In the genomic region with DNA sequence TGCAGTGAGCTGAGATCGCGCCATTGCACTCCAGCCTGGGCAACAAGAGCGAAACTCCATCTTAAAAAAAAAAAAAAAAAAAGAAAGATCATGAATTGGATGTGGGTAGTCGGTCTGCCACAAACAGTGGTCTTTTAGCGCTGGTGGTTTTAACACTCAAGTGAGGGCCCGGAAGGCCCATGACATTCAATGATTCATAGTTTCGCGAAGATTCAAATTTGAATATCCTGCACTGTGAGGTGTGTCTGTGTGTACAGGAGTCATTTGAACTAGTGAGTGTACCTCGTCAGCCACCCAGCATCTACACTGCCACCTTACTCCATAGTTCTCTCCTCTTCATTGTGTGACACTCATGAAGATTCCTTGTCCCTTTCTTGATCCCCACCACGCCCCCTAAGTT, we compare ENCODE assay signal across 17 cellular contexts.
A peak's percentile ranks its signal among the peaks of the same experiment; 100 is the strongest.
DNase-seq lines count a peak whose midpoint lies in the region; ATAC-seq and TF ChIP-seq lines count a peak whose summit lies in the region.
"Had no signal": no experiment of that assay in that cellular context is flagged by ENCODE, and none has a peak within 500 bp of the region (broad histone marks: within the 10 kb centered on the region; RNA-seq: fewer than 3 reads in every experiment).

No MANE protein-coding gene starts in this region.

- peaks cover 9% of the 10 kb centered on the region for H3K4me1 Mint-ChIP-seq in activated T-cell treated with anti-CD3 and anti-CD28 coated beads, Interleukin-2, amount 50 U/mL, for 24 hours (ENCODE audit: low read depth)
- peaks cover 3% of the 10 kb centered on the region for H3K4me1 Mint-ChIP-seq in T-helper 2 cell treated with Interferon-gamma antibody and Interleukin-4, amounts not matched to agents 5 μg/mL and 100 μg/mL, for 36 hours (ENCODE audit: low read depth)
- peaks cover 16 to 18% of the 10 kb centered on the region in 2 donors for H3K4me1 Mint-ChIP-seq in effector memory CD8-positive, alpha-beta T cell (ENCODE audit: low read depth in 2 of 2)

- ATAC-seq in effector memory CD8-positive, alpha-beta T cell (replicated peaks): peak; percentile 100
- ATAC-seq in GM18498 (IDR thresholded peaks at IDR 0.05; ENCODE audit: unreplicated experiment): no peak
- ATAC-seq: Panc1 had no signal

- H3K36me3 Mint-ChIP-seq in activated T-cell treated with anti-CD3 and anti-CD28 coated beads, Interleukin-2, amount 50 U/mL, for 24 hours (ENCODE audit: low read depth): no peaks in the 10 kb centered on the region
- H3K36me3 Mint-ChIP-seq in T-helper 2 cell treated with Interferon-gamma antibody and Interleukin-4, amounts not matched to agents 5 μg/mL and 100 μg/mL, for 36 hours (ENCODE audit: low read depth): no peaks in the 10 kb centered on the region
- H3K36me3 Mint-ChIP-seq in effector memory CD8-positive, alpha-beta T cell (ENCODE audit: insufficient read depth): peaks cover 13% of the 10 kb centered on the region

- peaks cover 32% of the 10 kb centered on the region for H3K27me3 Mint-ChIP-seq in activated T-cell treated with anti-CD3 and anti-CD28 coated beads, Interleukin-2, amount 50 U/mL, for 24 hours
- H3K27me3 Mint-ChIP-seq in T-helper 2 cell treated with Interferon-gamma antibody and Interleukin-4, amounts not matched to agents 5 μg/mL and 100 μg/mL, for 36 hours (ENCODE audit: low read depth): peaks cover 29% of the 10 kb centered on the region
- peaks cover 67 to 70% of the 10 kb centered on the region in 2 donors for H3K27me3 Mint-ChIP-seq in effector memory CD8-positive, alpha-beta T cell

- POLR2A ChIA-PET in HEK293T (lab: Yijun Ruan, JAX): no interaction called here

- peak; percentile 14 for DNase-seq in activated T-cell treated with anti-CD3 and anti-CD28 coated beads for 24 hours (ENCODE audit: low read depth)
- no peak for DNase-seq in activated T-cell treated with anti-CD3 and anti-CD28 coated beads, Interleukin-2, amount 50 U/mL, for 24 hours
- peak; percentile 6 for DNase-seq in T-helper 2 cell treated with Interferon-gamma antibody and Interleukin-4, amounts not matched to agents 5 μg/mL and 100 μg/mL, for 36 hours (ENCODE audit: low spot score)
- DNase-seq in effector memory CD8-positive, alpha-beta T cell: peak; percentile 50 to 63 (median 51)
- peak; percentile 2 for DNase-seq in stimulated activated CD8-positive, alpha-beta memory T cell treated with anti-CD3 and anti-CD28 coated beads, Interleukin-7, amount 100 ng/mL, for 24 hours (ENCODE audit: low read depth)
- DNase-seq in HEK293T (ENCODE audit: extremely low spot score): no peak
- no peak for DNase-seq in NCI-H2227 (lab: John Stamatoyannopoulos, UW; ENCODE audit: unreplicated experiment)
- DNase-seq: activated CD4-positive, CD25-positive, alpha-beta regulatory T cell treated with anti-CD3 and anti-CD28 coated beads, Interleukin-2, amount 50 U/mL, for 72 hours; endodermal cell; H7; head of caudate nucleus; IMR-90; MG63; NCI-H774; occipital lobe had no signal

- H3K27ac Mint-ChIP-seq in activated T-cell treated with anti-CD3 and anti-CD28 coated beads, Interleukin-2, amount 50 U/mL, for 24 hours: no peak overlapping the region
- no peak overlapping the region for H3K27ac Mint-ChIP-seq in T-helper 2 cell treated with Interferon-gamma antibody and Interleukin-4, amounts not matched to agents 5 μg/mL and 100 μg/mL, for 36 hours
- H3K27ac Mint-ChIP-seq in effector memory CD8-positive, alpha-beta T cell: peak overlapping the region; percentile 59 to 66
- H3K27ac Mint-ChIP-seq: endodermal cell had no signal

- H3K4me3 Mint-ChIP-seq in activated T-cell treated with anti-CD3 and anti-CD28 coated beads, Interleukin-2, amount 50 U/mL, for 24 hours: no peak overlapping the region
- no peak overlapping the region for H3K4me3 Mint-ChIP-seq in T-helper 2 cell treated with Interferon-gamma antibody and Interleukin-4, amounts not matched to agents 5 μg/mL and 100 μg/mL, for 36 hours
- H3K4me3 Mint-ChIP-seq in effector memory CD8-positive, alpha-beta T cell: peak overlapping the region; percentile 15 to 52
- H3K4me3 Mint-ChIP-seq: endodermal cell had no signal

- no peaks in the 10 kb centered on the region for H3K9me3 Mint-ChIP-seq in activated T-cell treated with anti-CD3 and anti-CD28 coated beads, Interleukin-2, amount 50 U/mL, for 24 hours
- H3K9me3 Mint-ChIP-seq in T-helper 2 cell treated with Interferon-gamma antibody and Interleukin-4, amounts not matched to agents 5 μg/mL and 100 μg/mL, for 36 hours: no peaks in the 10 kb centered on the region
- no peaks in the 10 kb centered on the region for H3K9me3 Mint-ChIP-seq in effector memory CD8-positive, alpha-beta T cell
- H3K9me3 Mint-ChIP-seq: endodermal cell had no signal

- CTCF ChIA-PET in HEK293T (lab: Yijun Ruan, JAX): no interaction called here

TF ChIP-seq in HEK293T, 16 proteins besides CTCF, POLR2A, EP300 and RAD21:
- no peak for TF ChIP-seq SUZ12 (IDR thresholded peaks at IDR 0.05)
- TF ChIP-seq L3MBTL2 (conservative IDR thresholded peaks at IDR 0.05): no peak
- no peak for TF ChIP-seq FOXK2 (IDR thresholded peaks at IDR 0.05)
- no peak for TF ChIP-seq ZNF384 (IDR thresholded peaks at IDR 0.05)
- no peak for TF ChIP-seq BHLHE40 (IDR thresholded peaks at IDR 0.05; ENCODE audit: borderline replicate concordance)
- TF ChIP-seq LEF1 (IDR thresholded peaks at IDR 0.05; ENCODE audit: borderline replicate concordance): no peak
- no peak for TF ChIP-seq ELF4 (IDR thresholded peaks at IDR 0.05)
- no peak for TF ChIP-seq NFRKB (IDR thresholded peaks at IDR 0.05)
- TF ChIP-seq CTBP1 (IDR thresholded peaks at IDR 0.05; ENCODE audit: borderline replicate concordance): no peak

Comparison
In these comparisons a context has a peak if more than half of its experiments do, and no peak if none do; other contexts are left out.
1. DNase-seq: peak in activated T-cell treated with anti-CD3 and anti-CD28 coated beads for 24 hours (single experiment), T-helper 2 cell treated with Interferon-gamma antibody and Interleukin-4, amounts not matched to agents 5 μg/mL and 100 μg/mL, for 36 hours (single experiment), effector memory CD8-positive, alpha-beta T cell (3 of 3) and stimulated activated CD8-positive, alpha-beta memory T cell treated with anti-CD3 and anti-CD28 coated beads, Interleukin-7, amount 100 ng/mL, for 24 hours (single experiment); none in activated T-cell treated with anti-CD3 and anti-CD28 coated beads, Interleukin-2, amount 50 U/mL, for 24 hours (single experiment), HEK293T (single experiment) and NCI-H2227 (single experiment).
2. H3K27ac Mint-ChIP-seq: peak in effector memory CD8-positive, alpha-beta T cell (2 of 2); none in activated T-cell treated with anti-CD3 and anti-CD28 coated beads, Interleukin-2, amount 50 U/mL, for 24 hours (single experiment) and T-helper 2 cell treated with Interferon-gamma antibody and Interleukin-4, amounts not matched to agents 5 μg/mL and 100 μg/mL, for 36 hours (single experiment).
3. H3K4me3 Mint-ChIP-seq: peak in effector memory CD8-positive, alpha-beta T cell (2 of 2); none in activated T-cell treated with anti-CD3 and anti-CD28 coated beads, Interleukin-2, amount 50 U/mL, for 24 hours (single experiment) and T-helper 2 cell treated with Interferon-gamma antibody and Interleukin-4, amounts not matched to agents 5 μg/mL and 100 μg/mL, for 36 hours (single experiment).